Comparison of ENCODE assay signal across 24 cellular contexts in genomic region chr7:98933321-98933720, GRCh38. TPM values are rescaled to one million over a fixed set of nuclear protein-coding genes. Genes with fewer than 3 reads are reported as not detected.
DNase-seq lines count a peak whose midpoint lies in the region; ATAC-seq and TF ChIP-seq lines count a peak whose summit lies in the region.
"Had no signal": no experiment of that assay in that cellular context is flagged by ENCODE, and none has a peak within 500 bp of the region (broad histone marks: within the 10 kb centered on the region; RNA-seq: fewer than 3 reads in every experiment).

No MANE protein-coding gene starts in this region.

- no peak for TF ChIP-seq RAD21 in IMR-90 (IDR thresholded peaks at IDR 0.05; ENCODE audit: low read length)

- H4K91ac ChIP-seq in IMR-90 (ENCODE audit: insufficient read depth, low read depth, low read length), result no peak overlapping the region
- H4K91ac ChIP-seq in trophoblast cell (ENCODE audit: low read depth, low read length), result no peak overlapping the region

- H4K8ac ChIP-seq in IMR-90 (ENCODE audit: low read depth in 2 of 2, low read length in 2 of 2), result no peak overlapping the region
- H4K8ac ChIP-seq in trophoblast cell (ENCODE audit: low read depth, low read length), result no peak overlapping the region

- in situ Hi-C loops in IMR-90 (cut with MboI; ENCODE audit: low sequenced_read_pairs), result loop anchor here (5.0 kb wide), 1 partner anchor 44 kb away; no protein-coding TSS in a partner anchor

- no peak overlapping the region for H3K4me2 ChIP-seq in IMR-90 (ENCODE audit: low read depth, low read length)
- H3K4me2 ChIP-seq in trophoblast cell (ENCODE audit: low read length), result no peak overlapping the region
- H3K4me2 ChIP-seq: A549; BLaER1 treated with 17β-estradiol and CSF1 and Interleukin-3, amounts not matched to agents 10 nM and 100 nM had no signal

- no TSS peak for BruUV-seq in IMR-90 (replicated peaks; lab: Mats Ljungman, UMichigan)

- intact Hi-C loops in CD4-positive, alpha-beta memory T cell (cut with micrococcal nuclease), result no loop called here
- intact Hi-C loops in IMR-90 (cut with micrococcal nuclease), result no loop called here

- no peaks in the 10 kb centered on the region for H3K9me3 Mint-ChIP-seq in CD4-positive, alpha-beta memory T cell
- no peaks in the 10 kb centered on the region for H3K9me3 Mint-ChIP-seq in endothelial cell (ENCODE audit: unreplicated experiment)
- H3K9me3 Mint-ChIP-seq: CD8-positive, alpha-beta memory T cell had no signal

- no peak for TF ChIP-seq POLR2A in IMR-90 (IDR thresholded peaks at IDR 0.05; ENCODE audit: low read depth, low read length)

- no peaks in the 10 kb centered on the region; the same call in 1 of the 2 replicates for H4K20me1 ChIP-seq in IMR-90 (ENCODE audit: insufficient read depth, low read length)

- TF ChIP-seq CTCF in IMR-90 (conservative IDR thresholded peaks at IDR 0.05; ENCODE audit: low read depth, low read length) (no peak), endothelial cell (IDR thresholded peaks at IDR 0.05; ENCODE audit: unreplicated experiment) (no peak)

- peaks cover 55 to 75% of the 10 kb centered on the region in 2 donors for H3K36me3 Mint-ChIP-seq in CD4-positive, alpha-beta memory T cell
- H3K36me3 Mint-ChIP-seq in endothelial cell (ENCODE audit: low read depth, unreplicated experiment), result peaks cover 40% of the 10 kb centered on the region

- CTCF ChIA-PET in CD4-positive, alpha-beta memory T cell (lab: Charles Lee; ENCODE audit: partially characterized antibody), result no interaction called here
- CTCF ChIA-PET in IMR-90 (lab: Yijun Ruan, JAX), result no interaction called here

- no peaks in the 10 kb centered on the region for H3K9me1 ChIP-seq in IMR-90 (ENCODE audit: insufficient read depth, low read length)

- H2BK20ac ChIP-seq in IMR-90 (ENCODE audit: low read depth, low read length), result no peak overlapping the region

- no peaks in the 10 kb centered on the region for H3K27me3 Mint-ChIP-seq in CD4-positive, alpha-beta memory T cell
- H3K27me3 Mint-ChIP-seq in endothelial cell (ENCODE audit: unreplicated experiment), result no peaks in the 10 kb centered on the region
- H3K27me3 Mint-ChIP-seq: CD8-positive, alpha-beta memory T cell had no signal

- no peak overlapping the region for H2BK12ac ChIP-seq in trophoblast cell (ENCODE audit: low read length)

- ATAC-seq in IMR-90 (ENCODE audit: low read depth) (no peak), HG03521 (IDR thresholded peaks at IDR 0.05; ENCODE audit: unreplicated experiment) (no peak)
- ATAC-seq: A549 had no signal

- peaks cover 37% of the 10 kb centered on the region for H3K4me1 ChIP-seq in CD4-positive, alpha-beta memory T cell (ENCODE audit: insufficient read depth, low read length)
- H3K4me1 ChIP-seq in IMR-90 (ENCODE audit: control insufficient read depth, insufficient read depth, low read length) (no peaks in the 10 kb centered on the region; the same call in 1 of the 2 replicates), trophoblast cell (ENCODE audit: control insufficient read depth in 1 of 2, insufficient read depth in 2 of 2, low read length in 2 of 2) (no peaks in the 10 kb centered on the region)
- H3K4me1 ChIP-seq: A549; BLaER1 treated with 17β-estradiol and CSF1 and Interleukin-3, amounts not matched to agents 10 nM and 100 nM; SJSA1 had no signal

- H3K14ac ChIP-seq in IMR-90 (replicated peaks; ENCODE audit: low read depth, low read length) (no peak overlapping the region), trophoblast cell (ENCODE audit: low read length) (no peak overlapping the region)

- H2AFZ ChIP-seq in IMR-90 (replicated peaks; ENCODE audit: low read length, poor library complexity) (no peak overlapping the region), trophoblast cell (ENCODE audit: insufficient read depth, low read length, poor library complexity) (no peak overlapping the region)

- no peak overlapping the region for H2BK5ac ChIP-seq in IMR-90 (ENCODE audit: low read depth, low read length, poor library complexity, severe bottlenecking)
- no peak overlapping the region for H2BK5ac ChIP-seq in trophoblast cell (ENCODE audit: low read depth, low read length, poor library complexity)

- H3K27ac ChIP-seq in CD4-positive, alpha-beta memory T cell (ENCODE audit: low read depth, low read length), result no peak overlapping the region
- H3K27ac ChIP-seq in IMR-90 (ENCODE audit: insufficient read depth, low read length), result no peak overlapping the region
- H3K27ac ChIP-seq in trophoblast cell (ENCODE audit: low read depth, low read length), result no peak overlapping the region
- H3K27ac ChIP-seq: A549; BLaER1 treated with 17β-estradiol and CSF1 and Interleukin-3, amounts not matched to agents 10 nM and 100 nM; SJSA1 had no signal

- dilution Hi-C loops in IMR-90 (cut with HindIII; ENCODE audit: low sequenced_read_pairs, unreplicated experiment), result no loop called here

- H3K9me3 ChIP-seq in CD4-positive, alpha-beta memory T cell (ENCODE audit: control insufficient read depth in 1 of 2, low read length in 2 of 2), result no peaks in the 10 kb centered on the region
- no peaks in the 10 kb centered on the region for H3K9me3 ChIP-seq in IMR-90 (ENCODE audit: control insufficient read depth, insufficient read depth, low read length)
- no peaks in the 10 kb centered on the region for H3K9me3 ChIP-seq in trophoblast cell (ENCODE audit: insufficient read depth, low read depth, low read length)
- H3K9me3 ChIP-seq: A549; BLaER1 treated with 17β-estradiol and CSF1 and Interleukin-3, amounts not matched to agents 10 nM and 100 nM; SJSA1 had no signal

- H3K23ac ChIP-seq in IMR-90 (ENCODE audit: low read depth, low read length), result no peak overlapping the region
- no peak overlapping the region for H3K23ac ChIP-seq in trophoblast cell (ENCODE audit: low read length)

- peaks cover 24 to 54% (median 27%) of the 10 kb centered on the region in 4 donors for H3K4me1 Mint-ChIP-seq in CD4-positive, alpha-beta memory T cell
- H3K4me1 Mint-ChIP-seq in endothelial cell (ENCODE audit: unreplicated experiment), result no peaks in the 10 kb centered on the region

- no peak overlapping the region for H2BK15ac ChIP-seq in IMR-90 (ENCODE audit: low read depth, low read length)

- no peak overlapping the region for H3K9ac ChIP-seq in IMR-90 (ENCODE audit: low read depth, low read length)
- H3K9ac ChIP-seq in trophoblast cell (ENCODE audit: low read length), result no peak overlapping the region
- H3K9ac ChIP-seq: BLaER1 treated with 17β-estradiol and CSF1 and Interleukin-3, amounts not matched to agents 10 nM and 100 nM had no signal

- peak overlapping the region in 4 of 7 donors; percentile 29 to 81 (median 46) for H3K27ac Mint-ChIP-seq in CD4-positive, alpha-beta memory T cell
- no peak overlapping the region for H3K27ac Mint-ChIP-seq in endothelial cell (ENCODE audit: unreplicated experiment)

- H3K79me2 ChIP-seq in trophoblast cell (ENCODE audit: control insufficient read depth, insufficient read depth, low read length, poor library complexity), result no peaks in the 10 kb centered on the region

- peaks cover 54% of the 10 kb centered on the region for H3K36me3 ChIP-seq in CD4-positive, alpha-beta memory T cell (ENCODE audit: insufficient read depth, low read length)
- H3K36me3 ChIP-seq in IMR-90 (ENCODE audit: control insufficient read depth, insufficient read depth, low read length) (peaks cover 63% of the 10 kb centered on the region), trophoblast cell (ENCODE audit: control insufficient read depth in 1 of 2, insufficient read depth in 2 of 2, low read length in 2 of 2) (peaks cover 43 to 69% of the 10 kb centered on the region in 2 experiments)

- H3K4me3 Mint-ChIP-seq in CD4-positive, alpha-beta memory T cell, result peak overlapping the region in 3 of 8 donors; percentile 20 to 68 (median 54)
- peak overlapping the region; percentile 15 for H3K4me3 Mint-ChIP-seq in endothelial cell (ENCODE audit: unreplicated experiment)

- H2AK5ac ChIP-seq in IMR-90 (ENCODE audit: low read depth, low read length) (no peak overlapping the region), trophoblast cell (ENCODE audit: low read length) (no peak overlapping the region)

- DNase-seq in CD4-positive, alpha-beta memory T cell, result no peak
- DNase-seq in IMR-90 (no peak), endothelial cell (ENCODE audit: low spot score) (no peak), trophoblast cell (peak; percentile 46 to 71), OCI-M1 (lab: John Stamatoyannopoulos, UW) (no peak), NOMO-1 treated with dmso at 0.1 percent for 144 hours (lab: John Stamatoyannopoulos, UW; ENCODE audit: unreplicated experiment) (no peak)
- DNase-seq: AML-193; CD8-positive, alpha-beta memory T cell; DMS79 treated with DMSO at 0.1 percent for 48 hours; HCEC 1CT; Kasumi-1; MV-4-11; NCI-H1105; NCI-H1436 treated with DMSO at 0.1 percent for 48 hours; NCI-H187 treated with DMSO at 0.1 percent for 48 hours; NCI-H524 treated with DMSO at 0.1 percent for 48 hours; NCI-H82; NK-92 treated with Interleukin-12 subunit alpha and Interleukin-12 subunit beta, amount 100 ng/mL, for 24 hours; Right ventricle myocardium superior; RPMI8226 had no signal

- no peak overlapping the region for H3K56ac ChIP-seq in IMR-90 (ENCODE audit: extremely low read depth, insufficient read depth, low read length)

- no peak overlapping the region for H4K12ac ChIP-seq in trophoblast cell (ENCODE audit: low read depth, low read length)

- 93% methylated on average over 9 of the region's 13 CpGs; no CpG with 5 or more reads in 1 of the 2 experiments for WGBS in IMR-90 (ENCODE audit: extremely low coverage in 2 of 2, insufficient read length in 1 of 2), 2 experiments
- no CpG with 5 or more reads among the region's 13 CpGs for WGBS in trophoblast cell (ENCODE audit: extremely low coverage, insufficient coverage, insufficient read length)

- no peak overlapping the region for H2BK120ac ChIP-seq in IMR-90 (ENCODE audit: low read depth, low read length)
- H2BK120ac ChIP-seq in trophoblast cell (ENCODE audit: insufficient read depth, low read length, poor library complexity), result no peak overlapping the region

- H3K18ac ChIP-seq in IMR-90 (ENCODE audit: low read depth, low read length) (no peak overlapping the region), trophoblast cell (ENCODE audit: low read length) (no peak overlapping the region)

- H3K4ac ChIP-seq in IMR-90 (ENCODE audit: low read depth, low read length), result no peak overlapping the region
- H3K4ac ChIP-seq in trophoblast cell (ENCODE audit: low read depth, low read length), result no peak overlapping the region

- H2AK9ac ChIP-seq in IMR-90 (replicated peaks; ENCODE audit: low read depth, low read length, poor library complexity), result peak overlapping the region; percentile 28

- no peaks in the 10 kb centered on the region for H3K27me3 ChIP-seq in CD4-positive, alpha-beta memory T cell (ENCODE audit: insufficient read depth, low read length)
- no peaks in the 10 kb centered on the region for H3K27me3 ChIP-seq in IMR-90 (ENCODE audit: control insufficient read depth, insufficient read depth, low read length)
- H3K27me3 ChIP-seq in trophoblast cell (ENCODE audit: insufficient read depth, low read length), result no peaks in the 10 kb centered on the region
- H3K27me3 ChIP-seq: BLaER1 treated with 17β-estradiol and CSF1 and Interleukin-3, amounts not matched to agents 10 nM and 100 nM; SJSA1 had no signal

- POLR2A ChIA-PET in CD4-positive, alpha-beta memory T cell (lab: Charles Lee; ENCODE audit: partially characterized antibody), result no interaction called here
- POLR2A ChIA-PET in IMR-90 (lab: Charles Lee; ENCODE audit: unreplicated experiment), result no interaction called here

- H4K5ac ChIP-seq in IMR-90 (ENCODE audit: low read depth, low read length), result no peak overlapping the region

- H3K79me1 ChIP-seq in IMR-90 (ENCODE audit: low read depth in 1 of 2, low read length in 2 of 2) (peaks cover 6 to 8% of the 10 kb centered on the region in 2 experiments; a peak in 3 of 4 replicates), trophoblast cell (ENCODE audit: low read length) (no peaks in the 10 kb centered on the region)

- H3K4me3 ChIP-seq in CD4-positive, alpha-beta memory T cell (ENCODE audit: low read length in 2 of 2), result no peak overlapping the region
- H3K4me3 ChIP-seq in IMR-90 (ENCODE audit: insufficient read depth, low read depth, low read length), result no peak overlapping the region
- no peak overlapping the region for H3K4me3 ChIP-seq in trophoblast cell (ENCODE audit: low read depth, low read length)
- H3K4me3 ChIP-seq: A549; BLaER1 treated with 17β-estradiol and CSF1 and Interleukin-3, amounts not matched to agents 10 nM and 100 nM; SJSA1 had no signal

RNA-seq across cellular contexts. Expression of gene TRRAP, which starts 55.0 kb away (rescaled TPM):
- 10 to 100 TPM; 83.3 to 89.9 TPM for total RNA-seq in CD4-positive, alpha-beta memory T cell
- polyA plus RNA-seq in CD4-positive, alpha-beta memory T cell, result 1 to 10 TPM in 1 of 2 donors, under 1 TPM in 1; 0.42 to 8.7 TPM
- 12.5 TPM in 2 replicates for total RNA-seq in IMR-90 (2012; rRNA removed)
- polyA plus RNA-seq in IMR-90 (2012; rRNA removed), result 18.1 and 18.8 TPM in 2 replicates
- polyA plus RNA-seq in IMR-90 (2012; cell fraction: cytosol; rRNA removed), result 10.8 and 13.2 TPM in 2 replicates
- 28.4 and 30.9 TPM in 2 replicates for polyA plus RNA-seq in IMR-90 (2012; cell fraction: nucleus; rRNA removed; ENCODE audit: low replicate concordance)
- total RNA-seq in endothelial cell (ENCODE audit: unreplicated experiment), result 53.5 TPM
- polyA plus RNA-seq in trophoblast cell (2013), result 14.2 and 14.8 TPM in 2 replicates

Comparison
In these comparisons a context has a peak if more than half of its experiments do, and no peak if none do; other contexts are left out.
1. DNase-seq: peak in trophoblast cell (2 of 2); none in CD4-positive, alpha-beta memory T cell (0 of 5), IMR-90 (single experiment), endothelial cell (single experiment), OCI-M1 (single experiment) and NOMO-1 treated with dmso at 0.1 percent for 144 hours (single experiment).